ENCODE assay signal across 2 cellular contexts in the genomic region with DNA sequence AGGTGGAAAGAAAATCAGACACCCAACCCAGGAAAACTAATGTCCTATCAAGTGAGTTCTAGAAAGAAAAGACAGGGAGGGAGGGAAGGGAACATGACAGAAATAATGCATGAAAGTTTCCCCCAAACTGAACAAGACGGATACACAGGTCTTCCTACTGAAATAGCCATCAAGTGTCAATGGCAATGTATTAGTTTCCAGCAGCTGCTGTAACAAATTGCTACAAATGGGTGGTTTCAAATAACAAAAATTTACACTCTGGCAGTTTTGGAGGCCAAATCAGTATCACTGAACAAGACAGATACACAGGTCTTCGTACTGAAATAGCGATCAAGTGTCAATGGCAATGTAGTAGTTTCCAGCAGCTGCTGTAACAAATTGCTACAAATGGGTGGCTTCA.
TF ChIP-seq lines count a peak whose summit lies in the region.

No MANE protein-coding gene starts in this region.

TF ChIP-seq in HepG2, 621 proteins besides CTCF, POLR2A, EP300 and RAD21:
- peak; percentile 99 for TF ChIP-seq ZNF12 (CRISPR knock-in tag; IDR thresholded peaks at IDR 0.05)
- no peak for TF ChIP-seq MED8 (CRISPR knock-in tag; IDR thresholded peaks at IDR 0.05; ENCODE audit: insufficient replicate concordance)

TF ChIP-seq in K562, 482 proteins besides CTCF, POLR2A, EP300 and RAD21:
- TF ChIP-seq SPI1 (IDR thresholded peaks at IDR 0.05; ENCODE audit: borderline replicate concordance, low read depth, low read length) (no peak), U2AF1 (optimal IDR thresholded peaks at IDR 0.05; ENCODE audit: low read depth, low read length) (no peak), ILF3 (IDR thresholded peaks at IDR 0.05; ENCODE audit: borderline replicate concordance) (no peak), ZNF12 (CRISPR knock-in tag; IDR thresholded peaks at IDR 0.05) (peak; percentile 95)
- TF ChIP-seq, protein P1, sequence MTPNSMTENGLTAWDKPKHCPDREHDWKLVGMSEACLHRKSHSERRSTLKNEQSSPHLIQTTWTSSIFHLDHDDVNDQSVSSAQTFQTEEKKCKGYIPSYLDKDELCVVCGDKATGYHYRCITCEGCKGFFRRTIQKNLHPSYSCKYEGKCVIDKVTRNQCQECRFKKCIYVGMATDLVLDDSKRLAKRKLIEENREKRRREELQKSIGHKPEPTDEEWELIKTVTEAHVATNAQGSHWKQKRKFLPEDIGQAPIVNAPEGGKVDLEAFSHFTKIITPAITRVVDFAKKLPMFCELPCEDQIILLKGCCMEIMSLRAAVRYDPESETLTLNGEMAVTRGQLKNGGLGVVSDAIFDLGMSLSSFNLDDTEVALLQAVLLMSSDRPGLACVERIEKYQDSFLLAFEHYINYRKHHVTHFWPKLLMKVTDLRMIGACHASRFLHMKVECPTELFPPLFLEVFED (CRISPR knock-in tag; conservative IDR thresholded peaks at IDR 0.05): no peak
- TF ChIP-seq, protein P2, sequence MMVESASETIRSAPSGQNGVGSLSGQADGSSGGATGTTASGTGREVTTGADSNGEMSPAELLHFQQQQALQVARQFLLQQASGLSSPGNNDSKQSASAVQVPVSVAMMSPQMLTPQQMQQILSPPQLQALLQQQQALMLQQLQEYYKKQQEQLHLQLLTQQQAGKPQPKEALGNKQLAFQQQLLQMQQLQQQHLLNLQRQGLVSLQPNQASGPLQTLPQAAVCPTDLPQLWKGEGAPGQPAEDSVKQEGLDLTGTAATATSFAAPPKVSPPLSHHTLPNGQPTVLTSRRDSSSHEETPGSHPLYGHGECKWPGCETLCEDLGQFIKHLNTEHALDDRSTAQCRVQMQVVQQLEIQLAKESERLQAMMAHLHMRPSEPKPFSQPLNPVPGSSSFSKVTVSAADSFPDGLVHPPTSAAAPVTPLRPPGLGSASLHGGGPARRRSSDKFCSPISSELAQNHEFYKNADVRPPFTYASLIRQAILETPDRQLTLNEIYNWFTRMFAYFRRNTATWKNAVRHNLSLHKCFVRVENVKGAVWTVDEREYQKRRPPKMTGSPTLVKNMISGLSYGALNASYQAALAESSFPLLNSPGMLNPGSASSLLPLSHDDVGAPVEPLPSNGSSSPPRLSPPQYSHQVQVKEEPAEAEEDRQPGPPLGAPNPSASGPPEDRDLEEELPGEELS (CRISPR knock-in tag; IDR thresholded peaks at IDR 0.05; ENCODE audit: borderline replicate concordance): no peak
- TF ChIP-seq, protein P3, sequence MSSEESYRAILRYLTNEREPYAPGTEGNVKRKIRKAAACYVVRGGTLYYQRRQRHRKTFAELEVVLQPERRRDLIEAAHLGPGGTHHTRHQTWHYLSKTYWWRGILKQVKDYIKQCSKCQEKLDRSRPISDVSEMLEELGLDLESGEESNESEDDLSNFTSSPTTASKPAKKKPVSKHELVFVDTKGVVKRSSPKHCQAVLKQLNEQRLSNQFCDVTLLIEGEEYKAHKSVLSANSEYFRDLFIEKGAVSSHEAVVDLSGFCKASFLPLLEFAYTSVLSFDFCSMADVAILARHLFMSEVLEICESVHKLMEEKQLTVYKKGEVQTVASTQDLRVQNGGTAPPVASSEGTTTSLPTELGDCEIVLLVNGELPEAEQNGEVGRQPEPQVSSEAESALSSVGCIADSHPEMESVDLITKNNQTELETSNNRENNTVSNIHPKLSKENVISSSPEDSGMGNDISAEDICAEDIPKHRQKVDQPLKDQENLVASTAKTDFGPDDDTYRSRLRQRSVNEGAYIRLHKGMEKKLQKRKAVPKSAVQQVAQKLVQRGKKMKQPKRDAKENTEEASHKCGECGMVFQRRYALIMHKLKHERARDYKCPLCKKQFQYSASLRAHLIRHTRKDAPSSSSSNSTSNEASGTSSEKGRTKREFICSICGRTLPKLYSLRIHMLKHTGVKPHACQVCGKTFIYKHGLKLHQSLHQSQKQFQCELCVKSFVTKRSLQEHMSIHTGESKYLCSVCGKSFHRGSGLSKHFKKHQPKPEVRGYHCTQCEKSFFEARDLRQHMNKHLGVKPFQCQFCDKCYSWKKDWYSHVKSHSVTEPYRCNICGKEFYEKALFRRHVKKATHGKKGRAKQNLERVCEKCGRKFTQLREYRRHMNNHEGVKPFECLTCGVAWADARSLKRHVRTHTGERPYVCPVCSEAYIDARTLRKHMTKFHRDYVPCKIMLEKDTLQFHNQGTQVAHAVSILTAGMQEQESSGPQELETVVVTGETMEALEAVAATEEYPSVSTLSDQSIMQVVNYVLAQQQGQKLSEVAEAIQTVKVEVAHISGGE (CRISPR knock-in tag; IDR thresholded peaks at IDR 0.05): no peak
TF ChIP-seq in K562: peak in this region for 1.
